In the genomic region with DNA sequence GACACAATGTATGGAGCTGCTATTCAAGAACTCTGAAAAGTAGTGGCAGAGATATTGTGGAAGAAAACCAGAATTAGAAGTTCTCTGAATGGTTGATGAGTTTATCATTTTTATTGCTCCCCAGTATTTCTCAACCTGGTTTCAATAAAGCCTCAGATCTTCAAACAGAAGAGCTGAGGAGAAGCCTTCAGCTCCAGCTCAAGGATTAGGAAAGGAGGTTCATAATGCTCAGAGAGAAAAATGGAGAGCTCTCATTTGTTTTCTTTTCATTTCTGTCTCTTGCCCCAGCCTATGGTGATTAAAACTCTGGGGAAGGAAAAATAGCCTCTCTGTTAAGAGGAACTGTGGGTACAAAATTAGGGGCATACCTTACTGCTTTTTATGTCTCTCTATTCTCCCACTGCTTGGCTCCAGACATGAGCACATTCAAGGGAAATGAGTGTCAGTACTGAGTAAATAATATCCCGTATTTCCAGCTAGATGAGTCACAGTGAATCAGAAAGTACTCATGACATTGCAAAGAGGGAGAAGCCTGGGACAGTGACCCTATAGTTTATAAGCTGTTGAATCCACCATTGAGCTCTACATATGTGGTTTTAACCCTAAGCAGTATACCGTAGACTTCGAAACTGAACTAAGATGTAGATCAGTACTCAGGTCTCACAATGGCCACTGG, we compare ENCODE assay signal across 20 cellular contexts.
DNase-seq lines count a peak whose midpoint lies in the region; ATAC-seq, FAIRE-seq and TF ChIP-seq lines count a peak whose summit lies in the region.
"Had no signal": no experiment of that assay in that cellular context is flagged by ENCODE, and none has a peak within 500 bp of the region (broad histone marks: within the 10 kb centered on the region; RNA-seq: fewer than 3 reads in every experiment).

No MANE protein-coding gene starts in this region.

- H2BK20ac ChIP-seq in IMR-90 (ENCODE audit: low read depth, low read length), result no peak overlapping the region

- intact Hi-C loops in IMR-90 (cut with micrococcal nuclease), result no loop called here
- intact Hi-C loops in left lung (cut with DNase I), result no loop called here

- dilution Hi-C loops in IMR-90 (cut with HindIII; ENCODE audit: low sequenced_read_pairs, unreplicated experiment), result no loop called here

- no peak overlapping the region for H4K91ac ChIP-seq in IMR-90 (ENCODE audit: insufficient read depth, low read depth, low read length)

- no peaks in the 10 kb centered on the region for H3K27me3 ChIP-seq in IMR-90 (ENCODE audit: control insufficient read depth, insufficient read depth, low read length)
- H3K27me3 ChIP-seq in astrocyte (ENCODE audit: insufficient read depth, low read length), result no peaks in the 10 kb centered on the region
- no peaks in the 10 kb centered on the region for H3K27me3 ChIP-seq in left lung
- H3K27me3 ChIP-seq: right atrium auricular region had no signal

- H4K20me1 ChIP-seq in IMR-90 (ENCODE audit: insufficient read depth, low read length) (no peaks in the 10 kb centered on the region), astrocyte (ENCODE audit: insufficient read depth, low read length) (no peaks in the 10 kb centered on the region)

- H3K14ac ChIP-seq in IMR-90 (replicated peaks; ENCODE audit: low read depth, low read length), result no peak overlapping the region

- H3K4me3 ChIP-seq in IMR-90 (ENCODE audit: insufficient read depth, low read depth, low read length) (no peak overlapping the region), astrocyte (ENCODE audit: insufficient read depth, low read depth, low read length) (no peak overlapping the region), left lung (no peak overlapping the region)
- H3K4me3 ChIP-seq: left ventricle myocardium inferior, right atrium auricular region had no signal

- H3K9me1 ChIP-seq in IMR-90 (ENCODE audit: insufficient read depth, low read length), result no peaks in the 10 kb centered on the region

- H3K9me3 Mint-ChIP-seq in astrocyte (ENCODE audit: unreplicated experiment), result peaks cover 10% of the 10 kb centered on the region
- peaks cover 8% of the 10 kb centered on the region for H3K9me3 Mint-ChIP-seq in activated CD8-positive, alpha-beta memory T cell treated with anti-CD3 and anti-CD28 coated beads, Interleukin-2, amount 10 ng/mL, durations not matched to agents 7 days and 5 days (ENCODE audit: low read depth)

- DNase-seq in DMS53 treated with DMSO at 0.1 percent for 48 hours (lab: John Stamatoyannopoulos, UW; ENCODE audit: unreplicated experiment), result peak; percentile 83
- DNase-seq in IMR-90, result peak; percentile 47
- DNase-seq in astrocyte (ENCODE audit: low read depth), result peak; percentile 51
- DNase-seq in left lung, result no peak
- no peak for DNase-seq in activated CD8-positive, alpha-beta memory T cell treated with anti-CD3 and anti-CD28 coated beads, Interleukin-2, amount 10 ng/mL, durations not matched to agents 7 days and 5 days
- DNase-seq in stimulated activated naive CD8-positive, alpha-beta T cell treated with anti-CD3 and anti-CD28 coated beads, Interleukin-15, Interleukin-2, amounts not matched to agents 100 U/mL and 50 U/mL, for 24 hours, result no peak
- DNase-seq: activated CD4-positive, alpha-beta T cell treated with anti-CD3 and anti-CD28 coated beads, Interleukin-2, amount 50 U/mL, for 48 hours; activated gamma-delta T cell treated with Interleukin-2 at 50 U/mL for 16 hours; effector CD4-positive, alpha-beta T cell; left ventricle myocardium inferior; NCI-H1092; NCI-H446; RPMI8226; stimulated activated naive CD4-positive, alpha-beta T cell treated with Interleukin-2 at 50 U/mL for 16 hours; T1000 had no signal

- H2AK9ac ChIP-seq in IMR-90 (replicated peaks; ENCODE audit: low read depth, low read length, poor library complexity), result no peak overlapping the region

- no peak overlapping the region for H2BK15ac ChIP-seq in IMR-90 (ENCODE audit: low read depth, low read length)

- in situ Hi-C loops in IMR-90 (cut with MboI; ENCODE audit: low sequenced_read_pairs), result no loop called here

- no peak overlapping the region for H3K18ac ChIP-seq in IMR-90 (ENCODE audit: low read depth, low read length)

- H3K4me1 ChIP-seq in IMR-90 (ENCODE audit: control insufficient read depth, insufficient read depth, low read length) (no peaks in the 10 kb centered on the region), astrocyte (ENCODE audit: insufficient read depth, low read length) (no peaks in the 10 kb centered on the region), left lung (no peaks in the 10 kb centered on the region)
- H3K4me1 ChIP-seq: left ventricle myocardium inferior, right atrium auricular region had no signal

- no peak overlapping the region for H2BK120ac ChIP-seq in IMR-90 (ENCODE audit: low read depth, low read length)

- no peak overlapping the region for H3K4me3 Mint-ChIP-seq in astrocyte (ENCODE audit: unreplicated experiment)
- H3K4me3 Mint-ChIP-seq in activated CD8-positive, alpha-beta memory T cell treated with anti-CD3 and anti-CD28 coated beads, Interleukin-2, amount 10 ng/mL, durations not matched to agents 7 days and 5 days, result no peak overlapping the region
- H3K4me3 Mint-ChIP-seq: nephron had no signal

- H3K9me3 ChIP-seq in IMR-90 (ENCODE audit: control insufficient read depth, insufficient read depth, low read length), result no peaks in the 10 kb centered on the region
- H3K9me3 ChIP-seq in astrocyte (ENCODE audit: insufficient read depth, low read depth, low read length), result no peaks in the 10 kb centered on the region
- peaks cover 0 to 4% of the 10 kb centered on the region in 2 donors for H3K9me3 ChIP-seq in left lung
- H3K9me3 ChIP-seq: right atrium auricular region had no signal

- POLR2A ChIA-PET in IMR-90 (lab: Charles Lee; ENCODE audit: unreplicated experiment), result no interaction called here

- no peaks in the 10 kb centered on the region for H3K79me1 ChIP-seq in IMR-90 (ENCODE audit: low read depth in 1 of 2, low read length in 2 of 2)

- no peaks in the 10 kb centered on the region for H3K36me3 Mint-ChIP-seq in astrocyte (ENCODE audit: low read depth, unreplicated experiment)
- H3K36me3 Mint-ChIP-seq in activated CD8-positive, alpha-beta memory T cell treated with anti-CD3 and anti-CD28 coated beads, Interleukin-2, amount 10 ng/mL, durations not matched to agents 7 days and 5 days, result no peaks in the 10 kb centered on the region

- no peak for TF ChIP-seq RAD21 in IMR-90 (IDR thresholded peaks at IDR 0.05; ENCODE audit: low read length)

- TF ChIP-seq CTCF in IMR-90 (conservative IDR thresholded peaks at IDR 0.05; ENCODE audit: low read depth, low read length), result no peak
- TF ChIP-seq CTCF in astrocyte (IDR thresholded peaks at IDR 0.05; ENCODE audit: insufficient read depth, low read depth, low read length), result no peak
- TF ChIP-seq CTCF in left lung (IDR thresholded peaks at IDR 0.05), result no peak

- no peak overlapping the region for H4K5ac ChIP-seq in IMR-90 (ENCODE audit: low read depth, low read length)

- H3K9ac ChIP-seq in IMR-90 (ENCODE audit: low read depth, low read length), result no peak overlapping the region
- H3K9ac ChIP-seq in astrocyte (ENCODE audit: low read length), result no peak overlapping the region

- no CpG with 5 or more reads among the region's 3 CpGs for WGBS in IMR-90 (ENCODE audit: extremely low coverage in 2 of 2, insufficient read length in 1 of 2), 2 experiments

- no peak overlapping the region for H3K4ac ChIP-seq in IMR-90 (ENCODE audit: low read depth, low read length)

- H2AFZ ChIP-seq in IMR-90 (replicated peaks; ENCODE audit: low read length, poor library complexity), result no peak overlapping the region
- no peak overlapping the region for H2AFZ ChIP-seq in astrocyte (ENCODE audit: low read depth, low read length)

- H3K27ac Mint-ChIP-seq in astrocyte (ENCODE audit: unreplicated experiment), result no peak overlapping the region
- no peak overlapping the region for H3K27ac Mint-ChIP-seq in activated CD8-positive, alpha-beta memory T cell treated with anti-CD3 and anti-CD28 coated beads, Interleukin-2, amount 10 ng/mL, durations not matched to agents 7 days and 5 days
- H3K27ac Mint-ChIP-seq: nephron had no signal

- no peaks in the 10 kb centered on the region for H3K27me3 Mint-ChIP-seq in astrocyte (ENCODE audit: low read depth, unreplicated experiment)
- H3K27me3 Mint-ChIP-seq in activated CD8-positive, alpha-beta memory T cell treated with anti-CD3 and anti-CD28 coated beads, Interleukin-2, amount 10 ng/mL, durations not matched to agents 7 days and 5 days, result no peaks in the 10 kb centered on the region

- no peak overlapping the region for H2BK5ac ChIP-seq in IMR-90 (ENCODE audit: low read depth, low read length, poor library complexity, severe bottlenecking)

- H3K4me2 ChIP-seq in IMR-90 (ENCODE audit: low read depth, low read length) (no peak overlapping the region), astrocyte (ENCODE audit: low read length) (no peak overlapping the region)

- BruUV-seq in IMR-90 (replicated peaks; lab: Mats Ljungman, UMichigan), result no TSS peak

- CTCF ChIA-PET in IMR-90 (lab: Yijun Ruan, JAX), result no interaction called here
- CTCF ChIA-PET in activated CD8-positive, alpha-beta memory T cell treated with anti-CD3 and anti-CD28 coated beads, Interleukin-2, amount 10 ng/mL, durations not matched to agents 7 days and 5 days (lab: Charles Lee), result no interaction called here

- ATAC-seq in IMR-90 (ENCODE audit: low read depth), result peak; percentile 40; the same call in 1 of the 2 replicates
- ATAC-seq in left lung, result peak; percentile 38
- no peak for ATAC-seq in GM21786 (IDR thresholded peaks at IDR 0.05; ENCODE audit: unreplicated experiment)
- ATAC-seq in activated CD8-positive, alpha-beta memory T cell treated with anti-CD3 and anti-CD28 coated beads, Interleukin-2, amount 10 ng/mL, durations not matched to agents 7 days and 5 days, result no peak
- no peak for ATAC-seq in stimulated activated naive CD8-positive, alpha-beta T cell treated with anti-CD3 and anti-CD28 coated beads, Interleukin-15, Interleukin-2, amounts not matched to agents 100 U/mL and 50 U/mL, for 24 hours
- ATAC-seq in GM18870 (IDR thresholded peaks at IDR 0.05; ENCODE audit: unreplicated experiment), result no peak

- TF ChIP-seq POLR2A in IMR-90 (IDR thresholded peaks at IDR 0.05; ENCODE audit: low read depth, low read length), result no peak

- H3K27ac ChIP-seq in IMR-90 (ENCODE audit: insufficient read depth, low read length), result no peak overlapping the region
- no peak overlapping the region for H3K27ac ChIP-seq in astrocyte (ENCODE audit: low read depth, low read length)
- no peak overlapping the region for H3K27ac ChIP-seq in left lung
- H3K27ac ChIP-seq: C4-2B, left ventricle myocardium inferior, right atrium auricular region had no signal

- no peaks in the 10 kb centered on the region for H3K36me3 ChIP-seq in IMR-90 (ENCODE audit: control insufficient read depth, insufficient read depth, low read length)
- no peaks in the 10 kb centered on the region for H3K36me3 ChIP-seq in astrocyte (ENCODE audit: insufficient read depth, low read length)
- H3K36me3 ChIP-seq in left lung, result no peaks in the 10 kb centered on the region
- H3K36me3 ChIP-seq: left ventricle myocardium inferior, right atrium auricular region had no signal

- no peak overlapping the region for H3K56ac ChIP-seq in IMR-90 (ENCODE audit: extremely low read depth, insufficient read depth, low read length)

- no peaks in the 10 kb centered on the region for H3K79me2 ChIP-seq in astrocyte (ENCODE audit: insufficient read depth, low read length)

- FAIRE-seq in astrocyte (lab: Jason Lieb, UNC), result no peak

- no peak overlapping the region for H2AK5ac ChIP-seq in IMR-90 (ENCODE audit: low read depth, low read length)

- H4K8ac ChIP-seq in IMR-90 (ENCODE audit: low read depth in 2 of 2, low read length in 2 of 2), result no peak overlapping the region

- H3K4me1 Mint-ChIP-seq in astrocyte (ENCODE audit: low read depth, unreplicated experiment), result no peaks in the 10 kb centered on the region
- H3K4me1 Mint-ChIP-seq in activated CD8-positive, alpha-beta memory T cell treated with anti-CD3 and anti-CD28 coated beads, Interleukin-2, amount 10 ng/mL, durations not matched to agents 7 days and 5 days, result no peaks in the 10 kb centered on the region
- H3K4me1 Mint-ChIP-seq: nephron had no signal

- H3K23ac ChIP-seq in IMR-90 (ENCODE audit: low read depth, low read length), result no peak overlapping the region

Comparison
In these comparisons a context has a peak if more than half of its experiments do, and no peak if none do; other contexts are left out.
1. DNase-seq: peak in DMS53 treated with DMSO at 0.1 percent for 48 hours (single experiment), IMR-90 (single experiment) and astrocyte (single experiment); none in left lung (0 of 2), activated CD8-positive, alpha-beta memory T cell treated with anti-CD3 and anti-CD28 coated beads, Interleukin-2, amount 10 ng/mL, durations not matched to agents 7 days and 5 days (single experiment) and stimulated activated naive CD8-positive, alpha-beta T cell treated with anti-CD3 and anti-CD28 coated beads, Interleukin-15, Interleukin-2, amounts not matched to agents 100 U/mL and 50 U/mL, for 24 hours (single experiment).
2. ATAC-seq: peak in IMR-90 (single experiment) and left lung (single experiment); none in GM21786 (single experiment), activated CD8-positive, alpha-beta memory T cell treated with anti-CD3 and anti-CD28 coated beads, Interleukin-2, amount 10 ng/mL, durations not matched to agents 7 days and 5 days (single experiment), stimulated activated naive CD8-positive, alpha-beta T cell treated with anti-CD3 and anti-CD28 coated beads, Interleukin-15, Interleukin-2, amounts not matched to agents 100 U/mL and 50 U/mL, for 24 hours (single experiment) and GM18870 (single experiment).